ENCODE assay signal across 1 cellular context in genomic region chr11:17822021-17822781, GRCh38.
TF ChIP-seq lines count a peak whose summit lies in the region.

No MANE protein-coding gene starts in this region.

TF ChIP-seq in SK-N-SH, 30 proteins besides CTCF, POLR2A, EP300 and RAD21 (continued from another document):
- TF ChIP-seq MAX (IDR thresholded peaks at IDR 0.05; ENCODE audit: low read depth) (no peak), MEF2A (IDR thresholded peaks at IDR 0.05; ENCODE audit: borderline replicate concordance, low read depth) (peak; percentile 73), FOXJ3 (CRISPR knock-in tag; IDR thresholded peaks at IDR 0.05) (no peak), PBX3 (IDR thresholded peaks at IDR 0.05) (peak; percentile 44; the same call in 1 of the 2 replicates), ELF1 (IDR thresholded peaks at IDR 0.05) (no peak), POLR2AphosphoS5 (IDR thresholded peaks at IDR 0.05; ENCODE audit: low read depth, low read length) (no peak), GATA2 (CRISPR knock-in tag; IDR thresholded peaks at IDR 0.05) (no peak)
